ENCODE assay signal across 25 cellular contexts in genomic region chr17:72097144-72097543, GRCh38. TPM values are rescaled to one million over a fixed set of nuclear protein-coding genes. Genes with fewer than 3 reads are reported as not detected.
"Had no signal": no experiment of that assay in that cellular context is flagged by ENCODE, and none has a peak within 500 bp of the region (broad histone marks: within the 10 kb centered on the region; RNA-seq: fewer than 3 reads in every experiment).

No MANE protein-coding gene starts in this region.

- H3K9me3 ChIP-seq: esophagus squamous epithelium, prostate gland, suprapubic skin had no signal

- ATAC-seq: left colon; naive thymus-derived CD8-positive, alpha-beta T cell; stimulated activated naive CD8-positive, alpha-beta T cell treated with anti-CD3 and anti-CD28 coated beads, Interleukin-15, Interleukin-2, amounts not matched to agents 100 U/mL and 50 U/mL, for 24 hours had no signal

- H3K4me3 Mint-ChIP-seq: activated CD4-positive, alpha-beta T cell treated with anti-CD3 and anti-CD28 coated beads, Interleukin-2, amount 10 ng/mL, durations not matched to agents 24 days and 14 days; activated naive CD4-positive, alpha-beta T cell treated with anti-CD3 and anti-CD28 coated beads, Interleukin-2, amount 50 U/mL, for 24 hours; immature natural killer cell; naive thymus-derived CD8-positive, alpha-beta T cell; type B pancreatic cell had no signal

- H3K27me3 Mint-ChIP-seq: activated CD4-positive, alpha-beta T cell treated with anti-CD3 and anti-CD28 coated beads, Interleukin-2, amount 10 ng/mL, durations not matched to agents 24 days and 14 days had no signal

- H3K36me3 Mint-ChIP-seq: activated naive CD4-positive, alpha-beta T cell treated with anti-CD3 and anti-CD28 coated beads, Interleukin-2, amount 50 U/mL, for 24 hours; immature natural killer cell; naive thymus-derived CD8-positive, alpha-beta T cell; type B pancreatic cell had no signal

- DNase-seq: activated CD4-positive, alpha-beta T cell treated with anti-CD3 and anti-CD28 coated beads, Interleukin-2, amount 10 ng/mL, durations not matched to agents 24 days and 14 days; activated CD8-positive, alpha-beta memory T cell treated with anti-CD3 and anti-CD28 coated beads for 24 hours; activated T-cell treated with anti-CD3 and anti-CD28 coated beads for 4 hours; amniotic stem cell; brain microvascular endothelial cell; esophagus squamous epithelium; foreskin fibroblast; immature natural killer cell; left colon; naive thymus-derived CD8-positive, alpha-beta T cell; occipital lobe; stimulated activated CD4-positive, alpha-beta T cell treated with anti-CD3 and anti-CD28 coated beads, Interleukin-12 subunit alpha, Interleukin-12 subunit beta, amount 100 ng/mL, for 4 hours; stimulated activated CD4-positive, alpha-beta T cell treated with anti-CD3 and anti-CD28 coated beads, Interleukin-2, amount 100 ng/mL, for 48 hours; stimulated activated CD8-positive, alpha-beta memory T cell treated with anti-CD3 and anti-CD28 coated beads, Interleukin-4, amount 100 ng/mL, for 48 hours; stimulated activated naive CD8-positive, alpha-beta T cell treated with anti-CD3 and anti-CD28 coated beads, Interleukin-15, Interleukin-2, amounts not matched to agents 100 U/mL and 50 U/mL, for 24 hours; T-helper 1 cell; WERI-Rb-1 had no signal

- H3K27me3 ChIP-seq: brain microvascular endothelial cell, suprapubic skin had no signal

- H3K4me1 ChIP-seq: esophagus squamous epithelium, prostate gland, suprapubic skin had no signal

- H3K27ac ChIP-seq: brain microvascular endothelial cell, esophagus squamous epithelium, prostate gland, suprapubic skin, WERI-Rb-1 had no signal

- H3K36me3 ChIP-seq: brain microvascular endothelial cell, esophagus squamous epithelium, prostate gland, suprapubic skin, WERI-Rb-1 had no signal

- H3K4me1 Mint-ChIP-seq: activated CD4-positive, alpha-beta T cell treated with anti-CD3 and anti-CD28 coated beads, Interleukin-2, amount 10 ng/mL, durations not matched to agents 24 days and 14 days; activated naive CD4-positive, alpha-beta T cell treated with anti-CD3 and anti-CD28 coated beads, Interleukin-2, amount 50 U/mL, for 24 hours; immature natural killer cell; naive thymus-derived CD8-positive, alpha-beta T cell had no signal

- H3K4me3 ChIP-seq: esophagus squamous epithelium, lung, prostate gland, suprapubic skin had no signal

RNA-seq across cellular contexts. Expression of gene SOX9, which starts 23.7 kb away (rescaled TPM):
- total RNA-seq: activated CD4-positive, alpha-beta T cell treated with anti-CD3 and anti-CD28 coated beads, Interleukin-2, amount 10 ng/mL, durations not matched to agents 24 days and 14 days; activated T-helper 2 cell treated with anti-CD3 and anti-CD28 coated beads, Interferon-gamma antibody, Interleukin-2, Interleukin-4, amounts not matched to agents 10 μg/mL and 5 μg/mL and 100 μg/mL, durations not matched to agents 14 hours and 24 hours and 36 hours; dermis microvascular lymphatic vessel endothelial cell; mononuclear cell; naive thymus-derived CD8-positive, alpha-beta T cell had no signal
- polyA plus RNA-seq: immature natural killer cell; naive thymus-derived CD8-positive, alpha-beta T cell had no signal
